18 cellular contexts compared by ENCODE assay signal in the genomic region with DNA sequence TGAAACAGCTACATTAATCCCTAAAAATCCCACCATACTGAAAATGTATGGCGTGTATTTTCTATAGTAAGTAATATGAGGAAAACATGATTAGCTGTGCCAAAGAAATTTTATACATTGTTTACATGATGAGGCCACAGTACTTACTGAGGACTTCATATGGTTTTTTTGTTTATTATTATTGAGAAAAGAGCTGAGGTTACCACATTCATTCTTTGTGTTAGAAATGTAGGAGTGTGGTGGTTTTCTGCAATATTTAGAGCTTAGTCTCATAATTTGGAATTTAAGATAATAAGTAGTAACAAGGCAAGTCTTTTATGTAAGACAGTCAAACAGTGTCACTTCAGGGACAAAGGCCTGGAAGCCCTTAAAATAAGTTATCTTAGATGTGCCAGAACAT.
"Had no signal": no experiment of that assay in that cellular context is flagged by ENCODE, and none has a peak within 500 bp of the region (broad histone marks: within the 10 kb centered on the region; RNA-seq: fewer than 3 reads in every experiment).

No MANE protein-coding gene starts in this region.

- H3K36me3 ChIP-seq: vagina had no signal

- H3K9me3 ChIP-seq: neutrophil, testis, tibial nerve, upper lobe of right lung, vagina had no signal

- H3K4me1 ChIP-seq: heart left ventricle, spleen, testis, tibial nerve, upper lobe of right lung, vagina had no signal

- H3K4me3 ChIP-seq: heart left ventricle, spleen, testis, tibial nerve, upper lobe of right lung, vagina had no signal

- H3K27ac ChIP-seq: heart left ventricle, neutrophil, spleen, testis, tibial nerve, upper lobe of right lung, vagina had no signal

- DNase-seq: effector memory CD4-positive, alpha-beta T cell; heart left ventricle; hippocampal formation; kidney glomerular epithelial cell; naive thymus-derived CD4-positive, alpha-beta T cell; posterior cingulate gyrus; spleen; stimulated activated CD4-positive, alpha-beta T cell treated with anti-CD3 and anti-CD28 coated beads, Interleukin-15, amount 100 ng/mL, for 24 hours; stimulated activated CD4-positive, alpha-beta T cell treated with anti-CD3 and anti-CD28 coated beads, Interleukin-1b, Interleukin-23, amount 100 ng/mL, for 48 hours; stimulated activated CD4-positive, alpha-beta T cell treated with anti-CD3 and anti-CD28 coated beads, Interleukin-4, amount 100 ng/mL, for 24 hours; testis; upper lobe of right lung had no signal

- H3K27me3 ChIP-seq: heart left ventricle, neutrophil, spleen, testis, tibial nerve, upper lobe of right lung, vagina had no signal

- ATAC-seq: esophagus mucosa; heart left ventricle; naive thymus-derived CD4-positive, alpha-beta T cell; sciatic nerve; stimulated activated memory B cell treated with anti-CD40 and anti-IgM and Interleukin-4, amounts not matched to agents 10 μg/mL and 1 μg/mL and 100 μg/mL, for 72 hours; upper lobe of right lung had no signal
